In genomic region chr5:140546851-140547507, GRCh38 we compare ENCODE assay signal across 8 cellular contexts. TPM values are rescaled to one million over a fixed set of nuclear protein-coding genes. Genes with fewer than 3 reads are reported as not detected.
DNase-seq lines count a peak whose midpoint lies in the region; ATAC-seq and TF ChIP-seq lines count a peak whose summit lies in the region.

No MANE protein-coding gene starts in this region.

- H3K27me3 ChIP-seq in Loucy (ENCODE audit: insufficient read depth, low read length, poor library complexity, severe bottlenecking) (no peaks in the 10 kb centered on the region), endocrine pancreas (ENCODE audit: control insufficient read depth, insufficient read depth, low read length) (no peaks in the 10 kb centered on the region), PC-9 (ENCODE audit: insufficient read depth, low read depth) (no peaks in the 10 kb centered on the region)

- TF ChIP-seq CTCF in C4-2B (conservative IDR thresholded peaks at IDR 0.05) = no peak
- TF ChIP-seq CTCF in Loucy (conservative IDR thresholded peaks at IDR 0.05; ENCODE audit: low read length) = no peak
- TF ChIP-seq CTCF in nephron progenitor cell (IDR thresholded peaks at IDR 0.05) = no peak
- no peak for TF ChIP-seq CTCF in PC-9 (conservative IDR thresholded peaks at IDR 0.05)

- intact Hi-C loops in PC-9 (cut with micrococcal nuclease; ENCODE audit: unreplicated experiment) = no loop called here

- no peak for DNase-seq in nephron progenitor cell
- DNase-seq in RPMI8226 = no peak
- DNase-seq in PC-9 = no peak
- no peak for DNase-seq in retina

- CTCF ChIA-PET in PC-9 (lab: Charles Lee) = no interaction called here

- H3K36me3 ChIP-seq in Loucy (ENCODE audit: insufficient read depth, low read length) (peaks cover 51% of the 10 kb centered on the region; the same call in 1 of the 2 replicates), endocrine pancreas (ENCODE audit: control insufficient read depth, insufficient read depth, low read length) (peaks cover 4% of the 10 kb centered on the region), PC-9 (ENCODE audit: low read depth) (peaks cover 7% of the 10 kb centered on the region; the same call in 1 of the 2 replicates)

- peak overlapping the region; percentile 75 for H3K4me2 ChIP-seq in Loucy (ENCODE audit: low read depth, low read length, poor library complexity, severe bottlenecking)
- no peak overlapping the region for H3K4me2 ChIP-seq in PC-9

- H3K4me3 ChIP-seq in Loucy (ENCODE audit: low read length, poor library complexity, severe bottlenecking) (peak overlapping the region; percentile 74), endocrine pancreas (ENCODE audit: control insufficient read depth, insufficient read depth, low read length) (no peak overlapping the region), PC-9 (no peak overlapping the region)

- ATAC-seq in GM18520 (IDR thresholded peaks at IDR 0.05; ENCODE audit: unreplicated experiment) = no peak

- H3F3A ChIP-seq in Loucy (ENCODE audit: low read depth) (no peaks in the 10 kb centered on the region), PC-9 (ENCODE audit: insufficient read depth, low read depth) (peaks cover 33% of the 10 kb centered on the region; the same call in 1 of the 2 replicates)

- H2AFZ ChIP-seq in Loucy (ENCODE audit: low read length) = no peak overlapping the region
- no peak overlapping the region for H2AFZ ChIP-seq in PC-9

- H3K36me3 Mint-ChIP-seq in nephron progenitor cell (ENCODE audit: low read depth) = peaks cover 53% of the 10 kb centered on the region

- POLR2A ChIA-PET in PC-9 (lab: Charles Lee; ENCODE audit: unreplicated experiment) = no interaction called here

- peaks cover 31% of the 10 kb centered on the region for H3K4me1 Mint-ChIP-seq in nephron progenitor cell

- H3K9me3 ChIP-seq in Loucy (ENCODE audit: insufficient read depth, low read depth, low read length) = no peaks in the 10 kb centered on the region
- no peaks in the 10 kb centered on the region for H3K9me3 ChIP-seq in endocrine pancreas (ENCODE audit: control insufficient read depth, low read length)
- no peaks in the 10 kb centered on the region for H3K9me3 ChIP-seq in PC-9 (ENCODE audit: insufficient read depth, low read depth)

- no peaks in the 10 kb centered on the region for H3K9me3 Mint-ChIP-seq in nephron progenitor cell

- H3K79me2 ChIP-seq in Loucy (ENCODE audit: insufficient read depth, low read length) (no peaks in the 10 kb centered on the region; the same call in 1 of the 2 replicates), PC-9 (ENCODE audit: low read depth) (no peaks in the 10 kb centered on the region)

- H3K9ac ChIP-seq in Loucy (ENCODE audit: low read depth, low read length, poor library complexity, severe bottlenecking) (no peak overlapping the region), endocrine pancreas (ENCODE audit: control insufficient read depth, insufficient read depth, low read length) (peak overlapping the region; percentile 38)

- no peak overlapping the region for H3K27ac Mint-ChIP-seq in nephron progenitor cell

- H4K20me1 ChIP-seq in Loucy (ENCODE audit: insufficient read depth, low read length, poor library complexity, severe bottlenecking) (no peaks in the 10 kb centered on the region), PC-9 (ENCODE audit: insufficient read depth) (peaks cover 4% of the 10 kb centered on the region; the same call in 1 of the 2 replicates)

- no peaks in the 10 kb centered on the region for H3K27me3 Mint-ChIP-seq in nephron progenitor cell (ENCODE audit: low read depth, poor library complexity)

- BruUV-seq in PC-9 (replicated peaks; lab: Mats Ljungman, UMichigan) = no TSS peak

- H3K9me2 ChIP-seq in Loucy (replicated peaks; ENCODE audit: low read depth, low read length) (no peaks in the 10 kb centered on the region), PC-9 (ENCODE audit: insufficient read depth) (no peaks in the 10 kb centered on the region)

- H3K27ac ChIP-seq in C4-2B = peak overlapping the region; percentile 89
- no peak overlapping the region for H3K27ac ChIP-seq in PC-9

- H3K4me3 Mint-ChIP-seq in nephron progenitor cell = peak overlapping the region; percentile 77

- H3K4me1 ChIP-seq in Loucy (ENCODE audit: insufficient read depth, low read length, poor library complexity, severe bottlenecking) = no peaks in the 10 kb centered on the region
- no peaks in the 10 kb centered on the region for H3K4me1 ChIP-seq in endocrine pancreas (ENCODE audit: control insufficient read depth, insufficient read depth, low read length)
- H3K4me1 ChIP-seq in PC-9 (replicated peaks; ENCODE audit: insufficient read depth) = no peaks in the 10 kb centered on the region

RNA-seq across cellular contexts. Expression of gene EIF4EBP3, which starts 0.5 kb away (rescaled TPM):
- 4.8 and 5.6 TPM in 2 replicates for total RNA-seq in PC-9 (2021)

RNA-seq across cellular contexts. Expression of gene SRA1, which starts 10.3 kb away (rescaled TPM):
- total RNA-seq in PC-9 (2021) = 30.5 and 36.1 TPM in 2 replicates

RNA-seq across cellular contexts. Expression of gene APBB3, which starts 17.4 kb away (rescaled TPM):
- total RNA-seq in PC-9 (2021) = 23.4 and 26.0 TPM in 2 replicates

RNA-seq across cellular contexts. Expression of gene SLC35A4, which starts 17.6 kb away (rescaled TPM):
- total RNA-seq in PC-9 (2021) = 44.2 and 66.2 TPM in 2 replicates
